Comparison of ENCODE assay signal across 10 cellular contexts in the genomic region with DNA sequence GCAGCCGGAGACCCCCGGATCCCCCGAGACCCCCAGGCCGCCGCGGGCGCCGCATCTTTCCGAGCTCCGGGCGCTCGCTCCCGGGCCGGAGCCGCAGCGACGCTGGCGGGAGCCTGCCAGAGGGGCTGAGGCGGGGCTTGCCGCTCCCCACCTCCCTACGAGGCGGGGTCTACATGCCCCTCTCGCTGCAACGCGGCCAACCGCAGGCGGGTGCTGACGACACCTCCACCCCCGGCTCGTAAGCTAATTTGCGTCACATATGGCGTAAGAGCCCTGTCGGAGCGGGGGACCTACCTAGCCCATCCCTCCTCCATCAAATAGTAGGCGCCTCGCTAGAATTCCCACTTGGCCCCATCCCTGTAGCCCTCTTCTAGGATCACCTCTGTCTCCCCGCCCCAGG. TPM values are rescaled to one million over a fixed set of nuclear protein-coding genes. Genes with fewer than 3 reads are reported as not detected.
DNase-seq lines count a peak whose midpoint lies in the region; ATAC-seq lines count a peak whose summit lies in the region.
"Had no signal": no experiment of that assay in that cellular context is flagged by ENCODE, and none has a peak within 500 bp of the region (broad histone marks: within the 10 kb centered on the region; RNA-seq: fewer than 3 reads in every experiment).

A gene (minus strand): TSS at position 124 of the 400 bp plus-strand sequence. CDS start 69 bp downstream, at position 55.

- peaks cover 0 to 1% (median 0%) of the 10 kb centered on the region in 3 donors for H3K36me3 Mint-ChIP-seq in CD8-positive, alpha-beta memory T cell

- DNase-seq in G401 (ENCODE audit: low spot score): peak; percentile 79
- DNase-seq in NCI-H446 (lab: John Stamatoyannopoulos, UW): peak; percentile 54 to 87
- DNase-seq in nucleus accumbens (lab: John Stamatoyannopoulos, UW): peak in 39 of 56 donors; percentile 17 to 89 (median 60)
- no peak for DNase-seq in CD8-positive, alpha-beta memory T cell
- no peak for DNase-seq in AG08396 (ENCODE audit: low spot score)
- DNase-seq: dermis blood vessel endothelial cell had no signal

- POLR2A ChIA-PET in CD8-positive, alpha-beta memory T cell (lab: Charles Lee): interaction anchor here (0.6 kb wide), 2 partner anchors 55 to 133 kb away, joined by 3 read pairs; a partner anchor contains a TSS

- H3K4me3 Mint-ChIP-seq in CD8-positive, alpha-beta memory T cell: peak within 1 kb of the TSS in 1 of 7 donors; percentile 34

- CTCF ChIA-PET in CD8-positive, alpha-beta memory T cell (lab: Charles Lee): interaction anchor here (0.8 to 2.5 kb wide), 4 partner anchors 10 to 330 kb away, joined by 3 to 14 read pairs (median 5); no protein-coding TSS in a partner anchor

- peak within 1 kb of the TSS in 1 of 8 donors; percentile 37 for H3K27ac Mint-ChIP-seq in CD8-positive, alpha-beta memory T cell

- in situ Hi-C loops in G401 (cut with HindIII; ENCODE audit: low sequenced_read_pairs): no loop called here

- no peaks in the 10 kb centered on the region for H3K9me3 ChIP-seq in CD8-positive, alpha-beta memory T cell (ENCODE audit: low read length)

- peaks cover 28% of the 10 kb centered on the region for H3K27me3 ChIP-seq in CD8-positive, alpha-beta memory T cell (ENCODE audit: insufficient read depth, low read length, poor library complexity, severe bottlenecking)

- ATAC-seq in HG03439 (IDR thresholded peaks at IDR 0.05; ENCODE audit: unreplicated experiment) (no peak), HG03045 (IDR thresholded peaks at IDR 0.05; ENCODE audit: unreplicated experiment) (no peak)

- H3K27ac ChIP-seq in cingulate gyrus (ENCODE audit: low read depth, low read length): peak within 1 kb of the TSS; percentile 54
- no peak within 1 kb of the TSS for H3K27ac ChIP-seq in CD8-positive, alpha-beta memory T cell (ENCODE audit: low read depth, low read length)
- H3K27ac ChIP-seq: skin epidermis had no signal

- H3K4me1 ChIP-seq in CD8-positive, alpha-beta memory T cell (ENCODE audit: insufficient read depth, low read length): no peaks in the 10 kb centered on the region

- H3K36me3 ChIP-seq in CD8-positive, alpha-beta memory T cell (ENCODE audit: insufficient read depth, low read length): no peaks in the 10 kb centered on the region

- H3K27me3 Mint-ChIP-seq in CD8-positive, alpha-beta memory T cell: peaks cover 38 to 69% of the 10 kb centered on the region in 2 donors

- H3K4me3 ChIP-seq in CD8-positive, alpha-beta memory T cell (ENCODE audit: low read length): no peak within 1 kb of the TSS
- H3K4me3 ChIP-seq: skin epidermis had no signal

- peaks cover 0 to 9% (median 0%) of the 10 kb centered on the region in 5 donors for H3K9me3 Mint-ChIP-seq in CD8-positive, alpha-beta memory T cell

- H3K4me1 Mint-ChIP-seq in CD8-positive, alpha-beta memory T cell: peaks cover 0 to 5% (median 0%) of the 10 kb centered on the region in 3 donors

RNA-seq across cellular contexts. Expression of the gene that starts here (rescaled TPM):
- total RNA-seq in G401 (2014; rRNA removed; shearing (Covaris generic)): 0.18 and 0.71 TPM in 2 replicates
- under 1 TPM in 1 of 2 experiments, not detected in 1; 0.11 TPM for total RNA-seq in CD8-positive, alpha-beta memory T cell
- not detected for polyA plus RNA-seq in CD8-positive, alpha-beta memory T cell

Comparison
In these comparisons a context has a peak if more than half of its experiments do, and no peak if none do; other contexts are left out.
1. Peak in DNase-seq in G401; RNA of the gene not detected or under 1 TPM.
2. DNase-seq: peak in NCI-H446 (2 of 2) and nucleus accumbens (39 of 56); none in CD8-positive, alpha-beta memory T cell (0 of 5) and AG08396 (single experiment).